In the genomic region with DNA sequence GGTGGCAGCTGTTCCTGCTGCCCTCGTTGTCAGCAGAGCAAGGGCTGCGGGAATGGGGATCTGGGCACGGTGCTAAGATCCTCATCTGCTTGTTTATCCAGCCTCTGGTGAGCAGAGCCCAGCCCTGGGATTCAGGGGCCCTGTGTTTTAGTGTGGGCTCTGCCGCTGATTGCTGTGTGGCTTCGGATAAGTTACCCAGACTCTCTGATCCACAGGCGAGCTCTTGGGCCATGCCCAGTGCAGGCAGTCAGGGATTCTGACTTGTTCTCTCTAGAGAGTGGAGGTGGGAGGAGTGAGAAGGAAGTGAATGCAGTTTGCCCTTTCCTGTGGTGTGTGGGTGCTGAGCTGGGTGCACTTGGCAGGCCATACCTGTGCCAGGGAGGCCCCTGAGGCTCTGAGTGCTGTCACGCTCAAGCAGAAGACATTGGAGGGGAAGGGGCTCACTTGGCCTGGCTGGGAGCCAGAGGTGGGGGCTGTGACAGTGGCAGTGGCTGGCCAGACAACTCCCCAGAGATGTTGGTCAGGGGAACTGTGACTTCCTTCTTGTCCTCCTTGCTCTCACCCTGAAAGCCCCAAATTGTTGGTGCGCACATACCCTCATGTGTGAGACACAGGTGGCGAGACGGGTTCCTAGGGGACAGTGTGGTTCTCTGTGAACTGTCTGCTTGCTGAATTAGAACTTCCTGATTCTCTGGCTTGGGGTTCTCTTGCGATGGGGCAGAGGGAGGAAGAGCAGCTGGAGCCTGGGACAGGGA, we compare ENCODE assay signal across 8 cellular contexts. TPM values are rescaled to one million over a fixed set of nuclear protein-coding genes. Genes with fewer than 3 reads are reported as not detected.
A peak's percentile ranks its signal among the peaks of the same experiment; 100 is the strongest.
DNase-seq lines count a peak whose midpoint lies in the region; ATAC-seq and TF ChIP-seq lines count a peak whose summit lies in the region.

No MANE protein-coding gene starts in this region.

- no peaks in the 10 kb centered on the region for H3K9me3 Mint-ChIP-seq in activated CD4-positive, alpha-beta memory T cell treated with anti-CD3 and anti-CD28 coated beads, Interleukin-2, amount 10 ng/mL, durations not matched to agents 7 days and 5 days

- peaks cover 35% of the 10 kb centered on the region for H3K4me1 ChIP-seq in osteoblast (ENCODE audit: insufficient read depth, low read length)
- no peaks in the 10 kb centered on the region for H3K4me1 ChIP-seq in foreskin keratinocyte

- CTCF ChIA-PET in activated CD4-positive, alpha-beta memory T cell treated with anti-CD3 and anti-CD28 coated beads, Interleukin-2, amount 10 ng/mL, durations not matched to agents 7 days and 5 days (lab: Charles Lee) = interaction anchor here (1.1 to 14.5 kb wide), 3 partner anchors 31 to 53 kb away, joined by 3 to 425 read pairs (median 13); no protein-coding TSS in a partner anchor

- peaks cover 79% of the 10 kb centered on the region for H3K4me1 Mint-ChIP-seq in activated CD4-positive, alpha-beta memory T cell treated with anti-CD3 and anti-CD28 coated beads, Interleukin-2, amount 10 ng/mL, durations not matched to agents 7 days and 5 days

- peak overlapping the region; percentile 83 for H3K27ac Mint-ChIP-seq in activated CD4-positive, alpha-beta memory T cell treated with anti-CD3 and anti-CD28 coated beads, Interleukin-2, amount 10 ng/mL, durations not matched to agents 7 days and 5 days

- H2AFZ ChIP-seq in osteoblast (ENCODE audit: low read length) = no peak overlapping the region

- H3K27me3 ChIP-seq in osteoblast (ENCODE audit: insufficient read depth, low read length) = no peaks in the 10 kb centered on the region
- no peaks in the 10 kb centered on the region for H3K27me3 ChIP-seq in foreskin keratinocyte

- ATAC-seq in HG03025 (IDR thresholded peaks at IDR 0.05; ENCODE audit: low FRiP score, unreplicated experiment) (peak; percentile 39), foreskin keratinocyte (no peak)

- no peak overlapping the region for H3K4me3 Mint-ChIP-seq in activated CD4-positive, alpha-beta memory T cell treated with anti-CD3 and anti-CD28 coated beads, Interleukin-2, amount 10 ng/mL, durations not matched to agents 7 days and 5 days

- peak; percentile 73 for DNase-seq in activated CD8-positive, alpha-beta memory T cell treated with anti-CD3 and anti-CD28 coated beads for 24 hours
- no peak for DNase-seq in activated CD8-positive, alpha-beta memory T cell treated with anti-CD3 and anti-CD28 coated beads, Interleukin-2, amount 50 U/mL, for 48 hours
- DNase-seq in activated CD4-positive, alpha-beta memory T cell treated with anti-CD3 and anti-CD28 coated beads, Interleukin-2, amount 10 ng/mL, durations not matched to agents 7 days and 5 days = peak; percentile 53
- peak; percentile 17 for DNase-seq in osteoblast (ENCODE audit: insufficient read length, low spot score, missing footprints)
- no peak for DNase-seq in NCI-H146 (lab: John Stamatoyannopoulos, UW)
- no peak for DNase-seq in foreskin keratinocyte
- no peak for DNase-seq in GDM1 (lab: John Stamatoyannopoulos, UW)

- H3K27me3 Mint-ChIP-seq in activated CD4-positive, alpha-beta memory T cell treated with anti-CD3 and anti-CD28 coated beads, Interleukin-2, amount 10 ng/mL, durations not matched to agents 7 days and 5 days = no peaks in the 10 kb centered on the region

- H3K27ac ChIP-seq in osteoblast (ENCODE audit: low read depth, low read length) = no peak overlapping the region
- H3K27ac ChIP-seq in foreskin keratinocyte = no peak overlapping the region

- peaks cover 74% of the 10 kb centered on the region for H3K36me3 Mint-ChIP-seq in activated CD4-positive, alpha-beta memory T cell treated with anti-CD3 and anti-CD28 coated beads, Interleukin-2, amount 10 ng/mL, durations not matched to agents 7 days and 5 days (ENCODE audit: low read depth)

- POLR2A ChIA-PET in activated CD4-positive, alpha-beta memory T cell treated with anti-CD3 and anti-CD28 coated beads, Interleukin-2, amount 10 ng/mL, durations not matched to agents 7 days and 5 days (lab: Charles Lee) = interaction anchor here (1.0 to 5.8 kb wide), 6 partner anchors 11 to 50 kb away, joined by 3 to 63 read pairs (median 11); partner anchors contain the start of gene CD82

- no peaks in the 10 kb centered on the region for H4K20me1 ChIP-seq in osteoblast (ENCODE audit: insufficient read depth, low read length)

- no peak overlapping the region for H3K4me2 ChIP-seq in osteoblast (ENCODE audit: insufficient read depth, low read length)

- no peak overlapping the region for H3K4me3 ChIP-seq in osteoblast (ENCODE audit: insufficient read depth, low read length)

- H3K9me3 ChIP-seq in osteoblast (ENCODE audit: low read depth, low read length) = no peaks in the 10 kb centered on the region

- peaks cover 17% of the 10 kb centered on the region for H3K36me3 ChIP-seq in osteoblast (ENCODE audit: insufficient read depth, low read length)

- TF ChIP-seq CTCF in osteoblast (IDR thresholded peaks at IDR 0.05; ENCODE audit: extremely low read depth, low read depth, low read length) = no peak
- TF ChIP-seq CTCF in foreskin keratinocyte (conservative IDR thresholded peaks at IDR 0.05) = no peak

- no peaks in the 10 kb centered on the region for H3K79me2 ChIP-seq in osteoblast (ENCODE audit: insufficient read depth, low read length)

RNA-seq across cellular contexts. Expression of gene CD82, which starts 43.7 kb away (rescaled TPM):
- 100 to 1,000 TPM; 193 to 208 TPM for total RNA-seq in activated CD4-positive, alpha-beta memory T cell treated with anti-CD3 and anti-CD28 coated beads, Interleukin-2, amount 10 ng/mL, durations not matched to agents 7 days and 5 days
- 14.7 and 23.2 TPM in 2 replicates for total RNA-seq in osteoblast
- 91.8 and 97.5 TPM in 2 replicates for total RNA-seq in foreskin keratinocyte
- polyA plus RNA-seq in foreskin keratinocyte = 207 and 211 TPM in 2 replicates

Comparison
In these comparisons a context has a peak if more than half of its experiments do, and no peak if none do; other contexts are left out.
1. DNase-seq: peak in activated CD8-positive, alpha-beta memory T cell treated with anti-CD3 and anti-CD28 coated beads for 24 hours (single experiment), activated CD4-positive, alpha-beta memory T cell treated with anti-CD3 and anti-CD28 coated beads, Interleukin-2, amount 10 ng/mL, durations not matched to agents 7 days and 5 days (single experiment) and osteoblast (single experiment); none in activated CD8-positive, alpha-beta memory T cell treated with anti-CD3 and anti-CD28 coated beads, Interleukin-2, amount 50 U/mL, for 48 hours (single experiment), NCI-H146 (single experiment), foreskin keratinocyte (0 of 2) and GDM1 (single experiment).